ENCODE assay signal across 18 cellular contexts in the genomic region with DNA sequence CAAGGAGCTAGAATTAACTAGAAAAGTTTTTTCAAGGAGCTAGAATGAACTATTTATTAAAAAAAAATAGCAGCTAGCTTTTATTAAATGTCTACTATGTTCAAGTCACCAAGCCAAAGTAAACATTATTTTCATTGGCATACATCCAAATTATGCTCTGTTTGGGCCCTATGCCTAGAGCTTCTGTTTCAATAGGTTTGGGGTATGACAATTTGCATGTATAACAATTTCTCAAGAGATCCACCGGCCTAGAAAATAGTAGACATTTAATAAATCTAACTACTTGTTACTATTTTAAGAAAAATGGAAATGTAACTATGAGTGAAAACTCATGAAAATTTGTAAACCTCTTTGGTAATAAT. TPM values are rescaled to one million over a fixed set of nuclear protein-coding genes. Genes with fewer than 3 reads are reported as not detected.
DNase-seq lines count a peak whose midpoint lies in the region; ATAC-seq, FAIRE-seq and TF ChIP-seq lines count a peak whose summit lies in the region.
"Had no signal": no experiment of that assay in that cellular context is flagged by ENCODE, and none has a peak within 500 bp of the region (broad histone marks: within the 10 kb centered on the region; RNA-seq: fewer than 3 reads in every experiment).

No MANE protein-coding gene starts in this region.

- BruUV-seq in endothelial cell of umbilical vein (replicated peaks; lab: Mats Ljungman, UMichigan): no TSS peak

- peaks cover 7 to 14% of the 10 kb centered on the region in 2 experiments for H3K27me3 ChIP-seq in endothelial cell of umbilical vein (ENCODE audit: control insufficient read depth in 2 of 2, insufficient read depth in 2 of 2, low read length in 2 of 2)
- H3K27me3 ChIP-seq: thyroid gland had no signal

- TF ChIP-seq CTCF in endothelial cell of umbilical vein (IDR thresholded peaks at IDR 0.05; ENCODE audit: extremely low read depth in 1 of 2, insufficient read depth in 1 of 2, low read depth in 1 of 2, low read length in 2 of 2): no peak

- peak; percentile 58 for DNase-seq in DMS 273 (lab: John Stamatoyannopoulos, UW; ENCODE audit: unreplicated experiment)
- DNase-seq in DMS 273 treated with DMSO at 0.1 percent for 48 hours (lab: John Stamatoyannopoulos, UW): no peak
- DNase-seq in NCI-H1694 (lab: John Stamatoyannopoulos, UW): peak; percentile 85
- peak; percentile 62 for DNase-seq in endothelial cell of umbilical vein (ENCODE audit: low read depth, low spot score)
- DNase-seq in activated effector memory CD4-positive, alpha-beta T cell treated with anti-CD3 and anti-CD28 coated beads, Interleukin-2, amount 50 U/mL, for 16 hours: no peak
- no peak for DNase-seq in kidney tubule cell (ENCODE audit: low spot score)
- DNase-seq in NCI-H1436 (lab: John Stamatoyannopoulos, UW): no peak
- DNase-seq: activated CD4-positive, alpha-beta memory T cell treated with anti-CD3 and anti-CD28 coated beads for 36 hours; activated gamma-delta T cell; CD4-positive, alpha-beta T cell; KBM-7; stimulated activated CD8-positive, alpha-beta memory T cell treated with anti-CD3 and anti-CD28 coated beads, Interleukin-4, amount 100 ng/mL, for 48 hours; thyroid gland had no signal

- TF ChIP-seq POLR2A in endothelial cell of umbilical vein (IDR thresholded peaks at IDR 0.05; ENCODE audit: low read depth, low read length): no peak

- H3K4me2 ChIP-seq in endothelial cell of umbilical vein (ENCODE audit: insufficient read depth, low read length): no peak overlapping the region

- dilution Hi-C loops in endothelial cell of umbilical vein (cut with MboI; ENCODE audit: extremely low pct_ligation_motif_present, low sequenced_read_pairs): no loop called here

- H3K9ac ChIP-seq in endothelial cell of umbilical vein (replicated peaks; ENCODE audit: extremely low read depth, insufficient read depth, low read length): no peak overlapping the region

- no peaks in the 10 kb centered on the region for H3K79me2 ChIP-seq in endothelial cell of umbilical vein (ENCODE audit: control insufficient read depth, insufficient read depth, low read length)

- CTCF ChIA-PET in endothelial cell of umbilical vein (lab: Charles Lee): interaction anchor here (0.6 to 2.0 kb wide), 7 partner anchors 11 to 308 kb away, joined by 3 to 6 read pairs (median 4); no protein-coding TSS in a partner anchor

- H3K4me3 ChIP-seq in endothelial cell of umbilical vein (replicated peaks in 1 of 3; ENCODE audit: insufficient read depth in 1 of 3, low read depth in 1 of 3, low read length in 3 of 3): no peak overlapping the region
- H3K4me3 ChIP-seq: thyroid gland had no signal

- H3K9me3 ChIP-seq in endothelial cell of umbilical vein (replicated peaks; ENCODE audit: control insufficient read depth, insufficient read depth, low read length): no peaks in the 10 kb centered on the region
- H3K9me3 ChIP-seq: thyroid gland had no signal

- H3K9me1 ChIP-seq in endothelial cell of umbilical vein (replicated peaks; ENCODE audit: control insufficient read depth, extremely low read depth, insufficient read depth, low read length): no peaks in the 10 kb centered on the region

- no peak overlapping the region for H2AFZ ChIP-seq in endothelial cell of umbilical vein (ENCODE audit: low read depth, low read length)

- H3K36me3 ChIP-seq in endothelial cell of umbilical vein (ENCODE audit: control insufficient read depth in 2 of 2, extremely low read depth in 1 of 2, insufficient read depth in 2 of 2, low read length in 2 of 2): no peaks in the 10 kb centered on the region
- H3K36me3 ChIP-seq: thyroid gland had no signal

- no peaks in the 10 kb centered on the region for H3K4me1 ChIP-seq in endothelial cell of umbilical vein (ENCODE audit: control insufficient read depth, extremely low read depth, insufficient read depth, low read length)

- no peak for FAIRE-seq in endothelial cell of umbilical vein (lab: Jason Lieb, UNC)

- no peaks in the 10 kb centered on the region for H4K20me1 ChIP-seq in endothelial cell of umbilical vein (replicated peaks; ENCODE audit: control insufficient read depth, extremely low read depth, insufficient read depth, low read length)

- peak; percentile 39 for ATAC-seq in HG02642 (IDR thresholded peaks at IDR 0.05; ENCODE audit: poor library complexity, unreplicated experiment)
- ATAC-seq: HCT116 had no signal

- POLR2A ChIA-PET in endothelial cell of umbilical vein (lab: Charles Lee): no interaction called here

- H3K27ac ChIP-seq in endothelial cell of umbilical vein (ENCODE audit: insufficient read depth, low read depth, low read length): no peak overlapping the region
- H3K27ac ChIP-seq: 22Rv1, thyroid gland had no signal

- intact Hi-C loops in endothelial cell of umbilical vein (cut with micrococcal nuclease): no loop called here

TF ChIP-seq in endothelial cell of umbilical vein, 7 proteins besides CTCF, POLR2A, EP300 and RAD21:
- TF ChIP-seq MYC (IDR thresholded peaks at IDR 0.05; ENCODE audit: low read depth, low read length) (no peak), JUN (IDR thresholded peaks at IDR 0.05; ENCODE audit: borderline replicate concordance, insufficient read depth, insufficient read length, low read depth) (no peak), EZH2 (IDR thresholded peaks at IDR 0.05; ENCODE audit: borderline replicate concordance, low read depth, low read length, severe bottlenecking) (no peak), MAX (IDR thresholded peaks at IDR 0.05; ENCODE audit: insufficient read depth, insufficient read length) (no peak), GATA2 (IDR thresholded peaks at IDR 0.05; ENCODE audit: insufficient read depth, insufficient read length, low read depth, low read length) (no peak), POLR2AphosphoS5 (IDR thresholded peaks at IDR 0.05; ENCODE audit: insufficient read depth, low read depth, low read length) (no peak), FOS (IDR thresholded peaks at IDR 0.05; ENCODE audit: borderline replicate concordance, insufficient read depth, low read length) (no peak)

RNA-seq across cellular contexts. Expression of gene GABRR3, which starts 8.1 kb away (rescaled TPM):
- total RNA-seq in endothelial cell of umbilical vein: not detected in 2 replicates
- polyA plus RNA-seq in endothelial cell of umbilical vein: not detected in 2 replicates
- not detected in 2 replicates for polyA plus RNA-seq in endothelial cell of umbilical vein (2011; cell fraction: cytosol; rRNA removed)
- not detected in 2 replicates for polyA plus RNA-seq in endothelial cell of umbilical vein (2011; cell fraction: nucleus; rRNA removed)
- polyA plus RNA-seq in endothelial cell of umbilical vein (2012): not detected in 2 replicates
- polyA minus RNA-seq in endothelial cell of umbilical vein: not detected in 2 replicates
- not detected for polyA minus RNA-seq in endothelial cell of umbilical vein (2011; cell fraction: cytosol; rRNA and poly(A)+ RNA removed)
- not detected in 2 replicates for polyA minus RNA-seq in endothelial cell of umbilical vein (2011; cell fraction: nucleus; rRNA and poly(A)+ RNA removed)
- total RNA-seq: activated CD4-positive, alpha-beta memory T cell treated with anti-CD3 and anti-CD28 coated beads for 36 hours; CD4-positive, alpha-beta T cell; kidney epithelial cell; progenitor cell of endocrine pancreas had no signal

RNA-seq across cellular contexts. Expression of gene RIOX2, which starts 54.8 kb away (rescaled TPM):
- total RNA-seq in endothelial cell of umbilical vein: 24.5 and 30.5 TPM in 2 replicates
- polyA plus RNA-seq in endothelial cell of umbilical vein: 10.3 and 14.5 TPM in 2 replicates
- polyA plus RNA-seq in endothelial cell of umbilical vein (2011; cell fraction: cytosol; rRNA removed): 15.7 and 16.4 TPM in 2 replicates
- polyA plus RNA-seq in endothelial cell of umbilical vein (2011; cell fraction: nucleus; rRNA removed): 31.4 and 36.8 TPM in 2 replicates
- 24.9 and 28.1 TPM in 2 replicates for polyA plus RNA-seq in endothelial cell of umbilical vein (2012)
- 31.5 and 32.8 TPM in 2 replicates for polyA minus RNA-seq in endothelial cell of umbilical vein
- polyA minus RNA-seq in endothelial cell of umbilical vein (2011; cell fraction: cytosol; rRNA and poly(A)+ RNA removed): 8.5 TPM
- 28.0 and 28.5 TPM in 2 replicates for polyA minus RNA-seq in endothelial cell of umbilical vein (2011; cell fraction: nucleus; rRNA and poly(A)+ RNA removed)

RNA-seq across cellular contexts. Expression of gene OR5AC2, which starts 59.9 kb away (rescaled TPM):
- total RNA-seq in endothelial cell of umbilical vein: not detected in 2 replicates
- not detected in 2 replicates for polyA plus RNA-seq in endothelial cell of umbilical vein
- polyA plus RNA-seq in endothelial cell of umbilical vein (2011; cell fraction: cytosol; rRNA removed): not detected in 2 replicates
- not detected in 2 replicates for polyA plus RNA-seq in endothelial cell of umbilical vein (2011; cell fraction: nucleus; rRNA removed)
- polyA plus RNA-seq in endothelial cell of umbilical vein (2012): not detected in 2 replicates
- not detected in 2 replicates for polyA minus RNA-seq in endothelial cell of umbilical vein
- not detected for polyA minus RNA-seq in endothelial cell of umbilical vein (2011; cell fraction: cytosol; rRNA and poly(A)+ RNA removed)
- polyA minus RNA-seq in endothelial cell of umbilical vein (2011; cell fraction: nucleus; rRNA and poly(A)+ RNA removed): not detected in 2 replicates
- total RNA-seq: activated CD4-positive, alpha-beta memory T cell treated with anti-CD3 and anti-CD28 coated beads for 36 hours; CD4-positive, alpha-beta T cell; kidney epithelial cell; progenitor cell of endocrine pancreas; thyroid gland had no signal

Comparison
In these comparisons a context has a peak if more than half of its experiments do, and no peak if none do; other contexts are left out.
1. DNase-seq: peak in DMS 273 (single experiment), NCI-H1694 (single experiment) and endothelial cell of umbilical vein (single experiment); none in DMS 273 treated with DMSO at 0.1 percent for 48 hours (single experiment), activated effector memory CD4-positive, alpha-beta T cell treated with anti-CD3 and anti-CD28 coated beads, Interleukin-2, amount 50 U/mL, for 16 hours (single experiment), kidney tubule cell (single experiment) and NCI-H1436 (single experiment).